10 cellular contexts compared by ENCODE assay signal in the genomic region with DNA sequence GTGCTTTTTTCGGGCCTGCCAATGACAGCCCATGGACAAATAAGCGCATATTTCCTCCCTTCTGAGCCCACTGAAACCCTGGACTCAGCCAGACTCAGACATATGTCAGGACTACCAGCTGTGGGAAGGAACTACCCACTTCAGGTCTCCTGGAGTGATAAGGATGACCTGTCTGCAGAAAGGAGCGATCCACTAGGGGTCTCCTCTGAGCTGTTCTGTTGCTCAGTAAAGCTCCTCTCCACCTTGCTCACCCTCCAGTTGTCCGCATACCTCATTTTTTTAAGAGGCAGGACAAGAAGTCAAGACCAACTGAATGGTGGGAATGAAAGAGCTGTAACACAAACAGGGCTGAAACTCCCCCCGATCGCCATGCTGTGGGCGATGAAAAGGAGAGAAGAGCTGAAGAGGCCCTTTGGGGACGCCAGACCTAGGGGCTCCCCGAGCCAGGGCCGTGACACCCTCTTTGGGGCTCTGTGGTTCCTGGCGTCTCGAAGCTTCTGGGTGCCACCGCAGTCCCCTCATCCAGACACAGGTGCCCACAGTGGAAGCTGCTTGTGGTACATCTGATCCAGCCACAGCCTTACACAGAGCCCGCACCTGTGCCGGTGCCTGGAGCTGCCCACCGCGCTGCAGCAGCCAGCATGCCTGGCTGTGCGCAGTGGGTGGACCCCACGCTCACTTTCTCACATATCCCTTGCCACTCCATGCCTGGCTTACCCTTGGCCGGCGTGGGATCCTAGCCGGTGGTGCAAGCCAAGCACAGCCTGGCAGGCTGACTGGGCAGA.
A peak's percentile ranks its signal among the peaks of the same experiment; 100 is the strongest.
DNase-seq lines count a peak whose midpoint lies in the region; TF ChIP-seq lines count a peak whose summit lies in the region.
"Had no signal": no experiment of that assay in that cellular context is flagged by ENCODE, and none has a peak within 500 bp of the region (broad histone marks: within the 10 kb centered on the region; RNA-seq: fewer than 3 reads in every experiment).

No MANE protein-coding gene starts in this region.

- no peak overlapping the region for H3K4me3 Mint-ChIP-seq in nephron
- H3K4me3 Mint-ChIP-seq: activated T-cell treated with anti-CD3 and anti-CD28 coated beads, Interleukin-2, amount 50 U/mL, for 72 hours had no signal

- H3K79me2 ChIP-seq in Loucy (ENCODE audit: insufficient read depth, low read length), result no peaks in the 10 kb centered on the region

- no peaks in the 10 kb centered on the region for H3K9me2 ChIP-seq in Loucy (replicated peaks; ENCODE audit: low read depth, low read length)

- peak overlapping the region; percentile 27; the same call in 1 of the 2 replicates for H3K27ac ChIP-seq in VCaP
- no peak overlapping the region for H3K27ac ChIP-seq in effector memory CD4-positive, alpha-beta T cell (ENCODE audit: insufficient read depth, low read length, poor library complexity, severe bottlenecking)

- no peak overlapping the region for H2AFZ ChIP-seq in Loucy (ENCODE audit: low read length)

- no peaks in the 10 kb centered on the region for H3K27me3 Mint-ChIP-seq in nephron (ENCODE audit: low read depth)

- no peak for DNase-seq in NCI-H1417 treated with DMSO at 0.1 percent for 48 hours (lab: John Stamatoyannopoulos, UW)
- DNase-seq in putamen (ENCODE audit: low spot score), result no peak
- no peak for DNase-seq in effector memory CD4-positive, alpha-beta T cell
- DNase-seq: activated T-cell treated with anti-CD3 and anti-CD28 coated beads, Interleukin-2, amount 50 U/mL, for 72 hours; NCI-H1417; T-helper 2 cell had no signal

- no peaks in the 10 kb centered on the region for H3K36me3 Mint-ChIP-seq in nephron (ENCODE audit: low read depth)

- no peak overlapping the region for H3K27ac Mint-ChIP-seq in nephron
- H3K27ac Mint-ChIP-seq: activated T-cell treated with anti-CD3 and anti-CD28 coated beads, Interleukin-2, amount 50 U/mL, for 72 hours had no signal

- H3K9me3 Mint-ChIP-seq in nephron, result no peaks in the 10 kb centered on the region

- no peaks in the 10 kb centered on the region for H3K4me1 ChIP-seq in Loucy (ENCODE audit: insufficient read depth, low read length, poor library complexity, severe bottlenecking)
- H3K4me1 ChIP-seq in effector memory CD4-positive, alpha-beta T cell (ENCODE audit: control insufficient read depth, insufficient read depth, low read length, poor library complexity, severe bottlenecking), result no peaks in the 10 kb centered on the region

- H3F3A ChIP-seq in Loucy (ENCODE audit: low read depth), result no peaks in the 10 kb centered on the region

- no peak overlapping the region for H3K4me2 ChIP-seq in Loucy (ENCODE audit: low read depth, low read length, poor library complexity, severe bottlenecking)

- H3K9me3 ChIP-seq in Loucy (ENCODE audit: insufficient read depth, low read depth, low read length), result no peaks in the 10 kb centered on the region
- no peaks in the 10 kb centered on the region for H3K9me3 ChIP-seq in effector memory CD4-positive, alpha-beta T cell (ENCODE audit: control insufficient read depth, low read length)

- no peaks in the 10 kb centered on the region for H4K20me1 ChIP-seq in Loucy (ENCODE audit: insufficient read depth, low read length, poor library complexity, severe bottlenecking)

- no peaks in the 10 kb centered on the region for H3K27me3 ChIP-seq in Loucy (ENCODE audit: insufficient read depth, low read length, poor library complexity, severe bottlenecking)
- H3K27me3 ChIP-seq in effector memory CD4-positive, alpha-beta T cell (replicated peaks; ENCODE audit: control insufficient read depth, insufficient read depth, low read length, poor library complexity, severe bottlenecking), result no peaks in the 10 kb centered on the region

- peak; percentile 34; the same call in 1 of the 3 replicates for TF ChIP-seq CTCF in GM12872 (IDR thresholded peaks at IDR 0.05; ENCODE audit: insufficient read depth, low read depth, low read length)
- TF ChIP-seq CTCF in Loucy (conservative IDR thresholded peaks at IDR 0.05; ENCODE audit: low read length), result peak; percentile 35; the same call in 1 of the 2 replicates
- peak; percentile 70 for TF ChIP-seq CTCF in VCaP (conservative IDR thresholded peaks at IDR 0.05)
- peak; percentile 12 to 49 (median 19) for TF ChIP-seq CTCF in nephron (IDR thresholded peaks at IDR 0.05; ENCODE audit: unreplicated experiment in 3 of 3)

- no peak overlapping the region for H3K4me3 ChIP-seq in Loucy (ENCODE audit: low read length, poor library complexity, severe bottlenecking)
- no peak overlapping the region for H3K4me3 ChIP-seq in effector memory CD4-positive, alpha-beta T cell (ENCODE audit: insufficient read depth, low read depth, low read length, poor library complexity, severe bottlenecking)

- H3K4me1 Mint-ChIP-seq in nephron, result no peaks in the 10 kb centered on the region

- H3K9ac ChIP-seq in Loucy (ENCODE audit: low read depth, low read length, poor library complexity, severe bottlenecking), result no peak overlapping the region

- no peaks in the 10 kb centered on the region for H3K36me3 ChIP-seq in Loucy (ENCODE audit: insufficient read depth, low read length)
- H3K36me3 ChIP-seq in effector memory CD4-positive, alpha-beta T cell (ENCODE audit: control insufficient read depth, insufficient read depth, low read length), result no peaks in the 10 kb centered on the region

Comparison
In these comparisons a context has a peak if more than half of its experiments do, and no peak if none do; other contexts are left out.
1. CTCF ChIP-seq: peak in every context shown above with its lines; median percentile 70 in VCaP; 35 in Loucy; 34 in GM12872; 19 in nephron.